ENCODE assay signal across 18 cellular contexts in genomic region chr18:40365526-40365925, GRCh38.
DNase-seq lines count a peak whose midpoint lies in the region; FAIRE-seq and TF ChIP-seq lines count a peak whose summit lies in the region.
"Had no signal": no experiment of that assay in that cellular context is flagged by ENCODE, and none has a peak within 500 bp of the region (broad histone marks: within the 10 kb centered on the region; RNA-seq: fewer than 3 reads in every experiment).

No MANE protein-coding gene starts in this region.

- H3K27me3 ChIP-seq in GM23248 (replicated peaks; ENCODE audit: insufficient read depth) (no peaks in the 10 kb centered on the region), adipocyte (replicated peaks; ENCODE audit: control insufficient read depth, insufficient read depth, low read length) (no peaks in the 10 kb centered on the region)

- no peak for TF ChIP-seq POLR2A in GM12891 (IDR thresholded peaks at IDR 0.05; ENCODE audit: low read depth, low read length)

- H3K4me3 ChIP-seq in GM23248 = no peak overlapping the region
- H3K4me3 ChIP-seq in adipocyte (ENCODE audit: low read length) = no peak overlapping the region

- FAIRE-seq in GM12891 (lab: Jason Lieb, UNC) = no peak
- FAIRE-seq: RCC 7860 had no signal

- H4K20me1 ChIP-seq in GM23248 (ENCODE audit: insufficient read depth) = no peaks in the 10 kb centered on the region

- H3K9me3 ChIP-seq in GM23248 (ENCODE audit: low read depth) (no peaks in the 10 kb centered on the region), adipocyte (ENCODE audit: control insufficient read depth, low read length) (no peaks in the 10 kb centered on the region)

- H3F3A ChIP-seq in GM23248 (ENCODE audit: insufficient read depth) = no peaks in the 10 kb centered on the region

- no peak overlapping the region for H2AFZ ChIP-seq in GM23248

- H3K9ac ChIP-seq in GM23248 (no peak overlapping the region), adipocyte (ENCODE audit: low read length) (no peak overlapping the region)
- H3K9ac ChIP-seq: KMS-11 had no signal

- H3K4me2 ChIP-seq in GM23248 (ENCODE audit: unreplicated experiment) = no peak overlapping the region
- H3K4me2 ChIP-seq: KMS-11 had no signal

- H3K36me3 ChIP-seq in GM23248 (ENCODE audit: low read depth) (no peaks in the 10 kb centered on the region), adipocyte (ENCODE audit: control insufficient read depth, insufficient read depth, low read length, severe bottlenecking) (no peaks in the 10 kb centered on the region)

- H3K79me2 ChIP-seq in GM23248 (ENCODE audit: insufficient read depth) = no peaks in the 10 kb centered on the region

- DNase-seq in GM23248 = peak; percentile 38
- peak; percentile 17 for DNase-seq in MV-4-11 (lab: John Stamatoyannopoulos, UW)
- peak; percentile 21 for DNase-seq in adipocyte (ENCODE audit: low read depth)
- peak; percentile 36 for DNase-seq in iris pigment epithelial cell (ENCODE audit: low read depth)
- DNase-seq in T-helper 1 cell = no peak
- no peak for DNase-seq in GM12891 (ENCODE audit: insufficient read length, low spot score)
- DNase-seq in stimulated activated CD4-positive, alpha-beta T cell treated with anti-CD3 and anti-CD28 coated beads, Interleukin-1b, Interleukin-23, amount 100 ng/mL, for 48 hours = no peak
- DNase-seq: ACHN, AML-193, DMS79 treated with DMSO at 0.1 percent for 48 hours, H7, HFFc6, NCI-H1417, NCI-H187, NCI-H446 treated with DMSO at 0.1 percent for 48 hours, NCI-H69 had no signal

- no peak overlapping the region for H3K27ac ChIP-seq in GM23248
- H3K27ac ChIP-seq: KMS-11 had no signal

- WGBS in GM23248 (ENCODE audit: low coverage in 1 of 2, low lambda C conversion rate in 2 of 2, missing lambda C conversion rate in 2 of 2), 2 experiments = 53 to 56% methylated on average over 5 of the region's 5 CpGs

- peaks cover 4% of the 10 kb centered on the region; the same call in 1 of the 2 replicates for H3K4me1 ChIP-seq in GM23248 (ENCODE audit: insufficient read depth)
- no peaks in the 10 kb centered on the region for H3K4me1 ChIP-seq in adipocyte (ENCODE audit: control insufficient read depth, insufficient read depth, low read length)

- H3K9me2 ChIP-seq in GM23248 (ENCODE audit: insufficient read depth) = no peaks in the 10 kb centered on the region

- in situ Hi-C loops in GM23248 (cut with MboI) = no loop called here

TF ChIP-seq in GM12891, 5 proteins besides CTCF, POLR2A, EP300 and RAD21:
- TF ChIP-seq POLR2AphosphoS5 (IDR thresholded peaks at IDR 0.05; ENCODE audit: low read depth, low read length) (no peak), PAX5 (IDR thresholded peaks at IDR 0.05; ENCODE audit: insufficient read depth, low read length, severe bottlenecking) (no peak), SPI1 (IDR thresholded peaks at IDR 0.05; ENCODE audit: low read depth, low read length) (no peak), TAF1 (IDR thresholded peaks at IDR 0.05; ENCODE audit: low read depth, low read length) (no peak), POU2F2 (IDR thresholded peaks at IDR 0.05; ENCODE audit: low read depth, low read length) (no peak)

Comparison
In these comparisons a context has a peak if more than half of its experiments do, and no peak if none do; other contexts are left out.
1. DNase-seq: peak in GM23248 (single experiment), MV-4-11 (single experiment), adipocyte (single experiment) and iris pigment epithelial cell (single experiment); none in T-helper 1 cell (0 of 5), GM12891 (single experiment) and stimulated activated CD4-positive, alpha-beta T cell treated with anti-CD3 and anti-CD28 coated beads, Interleukin-1b, Interleukin-23, amount 100 ng/mL, for 48 hours (single experiment).